In genomic region chr6:141788096-141788495, GRCh38 we compare ENCODE assay signal across 29 cellular contexts.
"Had no signal": no experiment of that assay in that cellular context is flagged by ENCODE, and none has a peak within 500 bp of the region (broad histone marks: within the 10 kb centered on the region; RNA-seq: fewer than 3 reads in every experiment).

No MANE protein-coding gene starts in this region.

- FAIRE-seq: frontal cortex had no signal

- H3K9me3 ChIP-seq: ascending aorta, breast epithelium, esophagus squamous epithelium had no signal

- H3K36me3 ChIP-seq: ascending aorta, breast epithelium, esophagus squamous epithelium, WERI-Rb-1 had no signal

- H3K27ac ChIP-seq: ascending aorta, breast epithelium, coronary artery, dorsolateral prefrontal cortex, epithelial cell of prostate, esophagus squamous epithelium, WERI-Rb-1 had no signal

- H3K4me1 ChIP-seq: ascending aorta, breast epithelium, esophagus squamous epithelium had no signal

- H3K27me3 ChIP-seq: ascending aorta, breast epithelium, dorsolateral prefrontal cortex, esophagus squamous epithelium had no signal

- ATAC-seq: activated CD4-positive, alpha-beta T cell treated with anti-CD3 and anti-CD28 coated beads for 36 hours; activated CD8-positive, alpha-beta memory T cell treated with anti-CD3 and anti-CD28 coated beads, Interleukin-2, amount 10 ng/mL, durations not matched to agents 7 days and 5 days; activated CD8-positive, alpha-beta T cell treated with anti-CD3 and anti-CD28 coated beads, Interleukin-2, amount 10 ng/mL, durations not matched to agents 7 days and 5 days; activated naive CD4-positive, alpha-beta T cell treated with anti-CD3 and anti-CD28 coated beads, Interleukin-2, amount 50 U/mL, for 72 hours; effector memory CD8-positive, alpha-beta T cell; T-cell had no signal

- DNase-seq: activated CD4-positive, alpha-beta memory T cell treated with anti-CD3 and anti-CD28 coated beads for 36 hours; activated CD4-positive, alpha-beta T cell treated with anti-CD3 and anti-CD28 coated beads for 36 hours; activated CD4-positive, alpha-beta T cell treated with anti-CD3 and anti-CD28 coated beads, Interleukin-2, amount 10 ng/mL, durations not matched to agents 24 days and 14 days; activated CD4-positive, CD25-positive, alpha-beta regulatory T cell; activated CD4-positive, CD25-positive, alpha-beta regulatory T cell treated with anti-CD3 and anti-CD28 coated beads, Interleukin-2, amount 50 U/mL, for 72 hours; activated CD8-positive, alpha-beta memory T cell treated with anti-CD3 and anti-CD28 coated beads, Interleukin-2, amount 10 ng/mL, durations not matched to agents 7 days and 5 days; activated CD8-positive, alpha-beta memory T cell treated with anti-CD3 and anti-CD28 coated beads, Interleukin-2, amount 50 U/mL, for 4 hours; activated CD8-positive, alpha-beta T cell treated with anti-CD3 and anti-CD28 coated beads, Interleukin-2, amount 10 ng/mL, durations not matched to agents 7 days and 5 days; activated gamma-delta T cell; activated naive CD4-positive, alpha-beta T cell; activated naive CD4-positive, alpha-beta T cell treated with anti-CD3 and anti-CD28 coated beads, Interleukin-2, amount 10 ng/mL, durations not matched to agents 7 days and 5 days; activated naive CD8-positive, alpha-beta T cell treated with anti-CD3 and anti-CD28 coated beads, Interleukin-2, amount 10 ng/mL, durations not matched to agents 7 days and 5 days; activated T-cell treated with anti-CD3 and anti-CD28 coated beads, Interleukin-2, amount 50 U/mL, for 1 hour; activated T-cell treated with anti-CD3 and anti-CD28 coated beads, Interleukin-2, amount 50 U/mL, for 48 hours; dorsolateral prefrontal cortex; effector CD4-positive, alpha-beta T cell; effector memory CD8-positive, alpha-beta T cell; esophagus squamous epithelium; head of caudate nucleus; SW 1271; T-cell; T-helper 9 cell; WERI-Rb-1 had no signal

- H3K4me3 ChIP-seq: ascending aorta, breast epithelium, coronary artery, dorsolateral prefrontal cortex, esophagus squamous epithelium had no signal
